Comparison of ENCODE assay signal across 16 cellular contexts in genomic region chr10:123943307-123943706, GRCh38.
DNase-seq lines count a peak whose midpoint lies in the region; ATAC-seq and TF ChIP-seq lines count a peak whose summit lies in the region.
"Had no signal": no experiment of that assay in that cellular context is flagged by ENCODE, and none has a peak within 500 bp of the region (broad histone marks: within the 10 kb centered on the region; RNA-seq: fewer than 3 reads in every experiment).

No MANE protein-coding gene starts in this region.

- peaks cover 16% of the 10 kb centered on the region for H3K4me1 Mint-ChIP-seq in stimulated activated memory B cell treated with anti-CD40 and anti-IgM and Interleukin-4, amounts not matched to agents 10 μg/mL and 1 μg/mL and 100 μg/mL, for 72 hours
- H3K4me1 Mint-ChIP-seq: CD14-positive monocyte had no signal

- H3K4me3 Mint-ChIP-seq in stimulated activated memory B cell treated with anti-CD40 and anti-IgM and Interleukin-4, amounts not matched to agents 10 μg/mL and 1 μg/mL and 100 μg/mL, for 72 hours: no peak overlapping the region
- H3K4me3 Mint-ChIP-seq: CD14-positive monocyte; CD4-positive, alpha-beta T cell; CD8-positive, alpha-beta memory T cell had no signal

- no peak for TF ChIP-seq CTCF in HEK293 (tag by site-specific recombination; IDR thresholded peaks at IDR 0.05)

- no peak overlapping the region for H3K27ac ChIP-seq in HEK293 (ENCODE audit: extremely low read depth, low read depth, low read length)
- H3K27ac ChIP-seq: GM23248 had no signal

- POLR2A ChIA-PET in HEK293 (lab: Yijun Ruan, JAX): no interaction called here

- CTCF ChIA-PET in HEK293 (lab: Yijun Ruan, JAX): interaction anchor here (0.9 kb wide), 1 partner anchor 46 kb away, joined by 3 read pairs; no protein-coding TSS in a partner anchor

- H3K27ac Mint-ChIP-seq in stimulated activated memory B cell treated with anti-CD40 and anti-IgM and Interleukin-4, amounts not matched to agents 10 μg/mL and 1 μg/mL and 100 μg/mL, for 72 hours: no peak overlapping the region
- H3K27ac Mint-ChIP-seq: CD14-positive monocyte; CD4-positive, alpha-beta T cell; CD8-positive, alpha-beta memory T cell had no signal

- peaks cover 26% of the 10 kb centered on the region for H3K27me3 Mint-ChIP-seq in stimulated activated memory B cell treated with anti-CD40 and anti-IgM and Interleukin-4, amounts not matched to agents 10 μg/mL and 1 μg/mL and 100 μg/mL, for 72 hours

- no peak overlapping the region for H3K4me3 ChIP-seq in HEK293 (ENCODE audit: low read depth, low read length)
- H3K4me3 ChIP-seq: GM23248 had no signal

- no peaks in the 10 kb centered on the region for H3K4me1 ChIP-seq in HEK293 (ENCODE audit: control insufficient read depth, insufficient read depth, low read length)

- H3K36me3 Mint-ChIP-seq in stimulated activated memory B cell treated with anti-CD40 and anti-IgM and Interleukin-4, amounts not matched to agents 10 μg/mL and 1 μg/mL and 100 μg/mL, for 72 hours: no peaks in the 10 kb centered on the region
- H3K36me3 Mint-ChIP-seq: CD14-positive monocyte; CD8-positive, alpha-beta memory T cell had no signal

- peak; percentile 73 for ATAC-seq in stimulated activated memory B cell treated with anti-CD40 and anti-IgM and Interleukin-4, amounts not matched to agents 10 μg/mL and 1 μg/mL and 100 μg/mL, for 72 hours
- no peak for ATAC-seq in GM18868 (IDR thresholded peaks at IDR 0.05; ENCODE audit: unreplicated experiment)

- H3K9me3 Mint-ChIP-seq in stimulated activated memory B cell treated with anti-CD40 and anti-IgM and Interleukin-4, amounts not matched to agents 10 μg/mL and 1 μg/mL and 100 μg/mL, for 72 hours: peaks cover 4% of the 10 kb centered on the region
- H3K9me3 Mint-ChIP-seq: CD4-positive, alpha-beta T cell had no signal

- H3K36me3 ChIP-seq in HEK293 (ENCODE audit: control insufficient read depth in 2 of 2, insufficient read depth in 1 of 2, low read length in 2 of 2): no peaks in the 10 kb centered on the region

- no peaks in the 10 kb centered on the region for H3K9me3 ChIP-seq in HEK293 (ENCODE audit: control insufficient read depth, insufficient read depth, low read depth, low read length)

- DNase-seq in islet precursor cell (peak; percentile 35), NOMO-1 treated with dmso at 0.1 percent for 144 hours (lab: John Stamatoyannopoulos, UW; ENCODE audit: unreplicated experiment) (no peak)
- no peak for DNase-seq in activated naive CD4-positive, alpha-beta T cell treated with Interleukin-2 at 50 U/mL for 16 hours
- DNase-seq: CD4-positive, alpha-beta T cell; CD8-positive, alpha-beta memory T cell; DMS 273 treated with DMSO at 0.1 percent for 48 hours; DMS79; EL; GDM1; GM23248; H7; HCEC 1CT had no signal

TF ChIP-seq in HEK293, 187 proteins besides CTCF, POLR2A, EP300 and RAD21:
- TF ChIP-seq ZNF596 (tag by site-specific recombination; IDR thresholded peaks at IDR 0.05) (no peak), SCRT2 (tag by site-specific recombination; IDR thresholded peaks at IDR 0.05) (0 out of 2 replicates have a peak, but pooled peaks have one; percentile 34), ZNF561 (tag by site-specific recombination; IDR thresholded peaks at IDR 0.05; ENCODE audit: borderline replicate concordance) (no peak), BCL11B (tag by site-specific recombination; IDR thresholded peaks at IDR 0.05; ENCODE audit: low read depth) (no peak), ZNF658 (tag by site-specific recombination; IDR thresholded peaks at IDR 0.05) (no peak), ZNF610 (tag by site-specific recombination; IDR thresholded peaks at IDR 0.05; ENCODE audit: borderline replicate concordance) (no peak), ZBTB20 (tag by site-specific recombination; IDR thresholded peaks at IDR 0.05) (no peak), ZNF398 (tag by site-specific recombination; IDR thresholded peaks at IDR 0.05) (no peak)
